28 cellular contexts compared by ENCODE assay signal in genomic region chr18:75376004-75376403, GRCh38. TPM values are rescaled to one million over a fixed set of nuclear protein-coding genes. Genes with fewer than 3 reads are reported as not detected.
DNase-seq lines count a peak whose midpoint lies in the region; ATAC-seq and TF ChIP-seq lines count a peak whose summit lies in the region.
"Had no signal": no experiment of that assay in that cellular context is flagged by ENCODE, and none has a peak within 500 bp of the region (broad histone marks: within the 10 kb centered on the region; RNA-seq: fewer than 3 reads in every experiment).

No MANE protein-coding gene starts in this region.

- BruUV-seq in MCF 10A (replicated peaks; lab: Mats Ljungman, UMichigan) (no TSS peak), mammary epithelial cell (replicated peaks; lab: Mats Ljungman, UMichigan) (no TSS peak), Calu3 (replicated peaks; lab: Mats Ljungman, UMichigan) (no TSS peak)

- no peaks in the 10 kb centered on the region for H3K27me3 Mint-ChIP-seq in MCF 10A (ENCODE audit: insufficient read depth, unreplicated experiment)
- peaks cover 65% of the 10 kb centered on the region for H3K27me3 Mint-ChIP-seq in T-helper 17 cell
- H3K27me3 Mint-ChIP-seq in Calu3 (ENCODE audit: unreplicated experiment), result peaks cover 13% of the 10 kb centered on the region
- H3K27me3 Mint-ChIP-seq: activated CD4-positive, alpha-beta memory T cell treated with anti-CD3 and anti-CD28 coated beads, Interleukin-2, amount 10 ng/mL, durations not matched to agents 7 days and 5 days had no signal

- H3K9me3 ChIP-seq in mammary epithelial cell (replicated peaks; ENCODE audit: insufficient read depth, low read length) (no peaks in the 10 kb centered on the region), T-helper 17 cell (ENCODE audit: control insufficient read depth, low read length, poor library complexity, severe bottlenecking) (no peaks in the 10 kb centered on the region)
- H3K9me3 ChIP-seq: SK-N-SH, thyroid gland had no signal

- no peaks in the 10 kb centered on the region for H3K9me3 Mint-ChIP-seq in MCF 10A (ENCODE audit: unreplicated experiment)
- no peaks in the 10 kb centered on the region for H3K9me3 Mint-ChIP-seq in stimulated activated effector memory CD8-positive, alpha-beta T cell treated with anti-CD3 and anti-CD28 coated beads, Interleukin-12 subunit alpha, Interleukin-12 subunit beta, amount 100 ng/mL, for 72 hours
- peaks cover 5% of the 10 kb centered on the region for H3K9me3 Mint-ChIP-seq in Calu3 (ENCODE audit: low read depth, unreplicated experiment)
- H3K9me3 Mint-ChIP-seq: activated B cell treated with CpG ODN at 0.5 μM for 24 hours; activated CD4-positive, alpha-beta memory T cell treated with anti-CD3 and anti-CD28 coated beads, Interleukin-2, amount 10 ng/mL, durations not matched to agents 7 days and 5 days; central memory CD8-positive, alpha-beta T cell; stimulated activated naive CD8-positive, alpha-beta T cell treated with anti-CD3 and anti-CD28 coated beads, Interleukin-15, Interleukin-2, amounts not matched to agents 100 ng/mL and 50 ng/mL, for 24 hours; T-helper 2 cell treated with Interferon-gamma antibody and Interleukin-4, amounts not matched to agents 5 μg/mL and 100 μg/mL, for 36 hours had no signal

- in situ Hi-C loops in mammary epithelial cell (cut with MboI; ENCODE audit: low sequenced_read_pairs in 2 of 2), result no loop called here

- H3K4me3 ChIP-seq in mammary epithelial cell (replicated peaks in 1 of 3; ENCODE audit: insufficient read depth in 1 of 3, low read depth in 2 of 3, low read length in 3 of 3) (no peak overlapping the region), LNCaP clone FGC (ENCODE audit: low read depth, low read length) (no peak overlapping the region)
- H3K4me3 ChIP-seq: BLaER1 treated with 17β-estradiol and CSF1 and Interleukin-3, amounts not matched to agents 10 nM and 100 nM; lung; thyroid gland had no signal

- peaks cover 1% of the 10 kb centered on the region for H3K27me3 ChIP-seq in mammary epithelial cell (ENCODE audit: insufficient read depth, low read length)
- H3K27me3 ChIP-seq: BLaER1 treated with 17β-estradiol and CSF1 and Interleukin-3, amounts not matched to agents 10 nM and 100 nM; thyroid gland had no signal

- H3K4me2 ChIP-seq in mammary epithelial cell (ENCODE audit: insufficient read depth, low read depth, low read length), result no peak overlapping the region
- H3K4me2 ChIP-seq: BLaER1 treated with 17β-estradiol and CSF1 and Interleukin-3, amounts not matched to agents 10 nM and 100 nM; SK-N-SH had no signal

- no peak for ATAC-seq in T-helper 17 cell
- ATAC-seq in stimulated activated effector memory CD8-positive, alpha-beta T cell treated with anti-CD3 and anti-CD28 coated beads, Interleukin-12 subunit alpha, Interleukin-12 subunit beta, amount 100 ng/mL, for 72 hours, result peak; percentile 57
- ATAC-seq in GM21515 (IDR thresholded peaks at IDR 0.05; ENCODE audit: unreplicated experiment), result no peak
- no peak for ATAC-seq in GM21390 (IDR thresholded peaks at IDR 0.05; ENCODE audit: unreplicated experiment)
- ATAC-seq: right cardiac atrium had no signal

- H3K4me1 Mint-ChIP-seq in MCF 10A (ENCODE audit: insufficient read depth, unreplicated experiment), result peaks cover 6% of the 10 kb centered on the region
- no peaks in the 10 kb centered on the region for H3K4me1 Mint-ChIP-seq in T-helper 17 cell
- H3K4me1 Mint-ChIP-seq in stimulated activated effector memory CD8-positive, alpha-beta T cell treated with anti-CD3 and anti-CD28 coated beads, Interleukin-12 subunit alpha, Interleukin-12 subunit beta, amount 100 ng/mL, for 72 hours, result peaks cover 4% of the 10 kb centered on the region
- H3K4me1 Mint-ChIP-seq in Calu3 (ENCODE audit: low read depth, unreplicated experiment), result no peaks in the 10 kb centered on the region
- H3K4me1 Mint-ChIP-seq: activated B cell treated with CpG ODN at 0.5 μM for 24 hours; activated CD4-positive, alpha-beta memory T cell treated with anti-CD3 and anti-CD28 coated beads, Interleukin-2, amount 10 ng/mL, durations not matched to agents 7 days and 5 days; central memory CD8-positive, alpha-beta T cell had no signal

- no peak overlapping the region for H3K9ac ChIP-seq in mammary epithelial cell (ENCODE audit: insufficient read depth, low read length)
- H3K9ac ChIP-seq: BLaER1 treated with 17β-estradiol and CSF1 and Interleukin-3, amounts not matched to agents 10 nM and 100 nM; SK-N-SH had no signal

- CTCF ChIA-PET in MCF 10A (lab: Yijun Ruan, JAX), result no interaction called here
- CTCF ChIA-PET in mammary epithelial cell (lab: Charles Lee; ENCODE audit: low non-redundant PET), result no interaction called here
- CTCF ChIA-PET in Calu3 (lab: Charles Lee), result no interaction called here

- DNase-seq in MCF 10A (ENCODE audit: unreplicated experiment) (peak; percentile 19), mammary epithelial cell (no peak), LNCaP clone FGC (ENCODE audit: low read depth) (peak; percentile 59), T-helper 17 cell (no peak), Calu3 (no peak)
- DNase-seq in stimulated activated effector memory CD8-positive, alpha-beta T cell treated with anti-CD3 and anti-CD28 coated beads, Interleukin-12 subunit alpha, Interleukin-12 subunit beta, amount 100 ng/mL, for 72 hours (ENCODE audit: low spot score in 2 of 2), result no peak
- DNase-seq: activated B cell treated with CpG ODN at 0.5 μM for 24 hours; activated CD4-positive, alpha-beta memory T cell treated with anti-CD3 and anti-CD28 coated beads, Interleukin-2, amount 10 ng/mL, durations not matched to agents 7 days and 5 days; activated gamma-delta T cell; glutamatergic neuron; kidney; NCI-H1105 treated with DMSO at 0.1 percent for 48 hours; NCI-H524 treated with DMSO at 0.1 percent for 48 hours; right cardiac atrium; RPMI8226; SK-N-SH; stimulated activated CD4-positive, alpha-beta T cell treated with anti-CD3 and anti-CD28 coated beads, Interleukin-4, amount 100 ng/mL, for 4 hours; thyroid gland had no signal

- H3K4me3 Mint-ChIP-seq in MCF 10A (ENCODE audit: unreplicated experiment) (no peak overlapping the region), T-helper 17 cell (peak overlapping the region; percentile 19), Calu3 (ENCODE audit: low read depth, unreplicated experiment) (no peak overlapping the region)
- no peak overlapping the region for H3K4me3 Mint-ChIP-seq in stimulated activated effector memory CD8-positive, alpha-beta T cell treated with anti-CD3 and anti-CD28 coated beads, Interleukin-12 subunit alpha, Interleukin-12 subunit beta, amount 100 ng/mL, for 72 hours
- H3K4me3 Mint-ChIP-seq: activated B cell treated with CpG ODN at 0.5 μM for 24 hours; activated CD4-positive, alpha-beta memory T cell treated with anti-CD3 and anti-CD28 coated beads, Interleukin-2, amount 10 ng/mL, durations not matched to agents 7 days and 5 days; central memory CD8-positive, alpha-beta T cell; neural crest cell; stimulated activated naive CD8-positive, alpha-beta T cell treated with anti-CD3 and anti-CD28 coated beads, Interleukin-15, Interleukin-2, amounts not matched to agents 100 ng/mL and 50 ng/mL, for 24 hours; T-helper 2 cell treated with Interferon-gamma antibody and Interleukin-4, amounts not matched to agents 5 μg/mL and 100 μg/mL, for 36 hours had no signal

- TF ChIP-seq CTCF in MCF 10A (IDR thresholded peaks at IDR 0.05; ENCODE audit: unreplicated experiment) (no peak), mammary epithelial cell (conservative IDR thresholded peaks at IDR 0.05 in 1 of 2, IDR thresholded peaks at IDR 0.05 in 1 of 2; ENCODE audit: extremely low read depth in 1 of 2, insufficient read depth in 1 of 2, low read depth in 1 of 2, low read length in 2 of 2) (no peak), LNCaP clone FGC (IDR thresholded peaks at IDR 0.05; ENCODE audit: control insufficient read depth, extremely low read depth, insufficient read depth) (no peak), Calu3 (IDR thresholded peaks at IDR 0.05; ENCODE audit: unreplicated experiment) (no peak)

- intact Hi-C loops in MCF 10A (cut with micrococcal nuclease) (no loop called here), mammary epithelial cell (cut with micrococcal nuclease) (no loop called here), Calu3 (cut with micrococcal nuclease; ENCODE audit: unreplicated experiment) (no loop called here)

- H3K36me3 Mint-ChIP-seq in MCF 10A (ENCODE audit: insufficient read depth, unreplicated experiment), result no peaks in the 10 kb centered on the region
- H3K36me3 Mint-ChIP-seq in T-helper 17 cell (ENCODE audit: low read depth), result peaks cover 2% of the 10 kb centered on the region
- H3K36me3 Mint-ChIP-seq in stimulated activated effector memory CD8-positive, alpha-beta T cell treated with anti-CD3 and anti-CD28 coated beads, Interleukin-12 subunit alpha, Interleukin-12 subunit beta, amount 100 ng/mL, for 72 hours, result no peaks in the 10 kb centered on the region
- no peaks in the 10 kb centered on the region for H3K36me3 Mint-ChIP-seq in Calu3 (ENCODE audit: insufficient read depth, unreplicated experiment)

- no peaks in the 10 kb centered on the region for H4K20me1 ChIP-seq in mammary epithelial cell (ENCODE audit: insufficient read depth, low read length)
- H4K20me1 ChIP-seq: BLaER1 treated with 17β-estradiol and CSF1 and Interleukin-3, amounts not matched to agents 10 nM and 100 nM had no signal

- dilution Hi-C loops in mammary epithelial cell (cut with HindIII; ENCODE audit: low sequenced_read_pairs), result loop anchor here (5.0 kb wide), 1 partner anchor 101 kb away; no protein-coding TSS in a partner anchor

- POLR2A ChIA-PET in MCF 10A (lab: Yijun Ruan, JAX), result no interaction called here

- H3K27ac ChIP-seq in mammary epithelial cell (ENCODE audit: insufficient read depth, low read depth, low read length), result no peak overlapping the region
- H3K27ac ChIP-seq: BLaER1 treated with 17β-estradiol and CSF1 and Interleukin-3, amounts not matched to agents 10 nM and 100 nM; thyroid gland had no signal

- H3K36me3 ChIP-seq in mammary epithelial cell (ENCODE audit: insufficient read depth, low read length), result no peaks in the 10 kb centered on the region
- H3K36me3 ChIP-seq: BLaER1 treated with 17β-estradiol and CSF1 and Interleukin-3, amounts not matched to agents 10 nM and 100 nM; thyroid gland had no signal

- no peak overlapping the region for H3K27ac Mint-ChIP-seq in MCF 10A (ENCODE audit: low read depth, unreplicated experiment)
- no peak overlapping the region for H3K27ac Mint-ChIP-seq in T-helper 17 cell
- H3K27ac Mint-ChIP-seq in stimulated activated effector memory CD8-positive, alpha-beta T cell treated with anti-CD3 and anti-CD28 coated beads, Interleukin-12 subunit alpha, Interleukin-12 subunit beta, amount 100 ng/mL, for 72 hours, result no peak overlapping the region
- H3K27ac Mint-ChIP-seq in Calu3 (ENCODE audit: unreplicated experiment), result no peak overlapping the region
- H3K27ac Mint-ChIP-seq: activated B cell treated with CpG ODN at 0.5 μM for 24 hours; activated CD4-positive, alpha-beta memory T cell treated with anti-CD3 and anti-CD28 coated beads, Interleukin-2, amount 10 ng/mL, durations not matched to agents 7 days and 5 days; stimulated activated naive CD8-positive, alpha-beta T cell treated with anti-CD3 and anti-CD28 coated beads, Interleukin-15, Interleukin-2, amounts not matched to agents 100 ng/mL and 50 ng/mL, for 24 hours; T-helper 2 cell treated with Interferon-gamma antibody and Interleukin-4, amounts not matched to agents 5 μg/mL and 100 μg/mL, for 36 hours had no signal

- H3K79me2 ChIP-seq in mammary epithelial cell (ENCODE audit: insufficient read depth, low read length), result no peaks in the 10 kb centered on the region

- no peak overlapping the region for H2AFZ ChIP-seq in mammary epithelial cell (ENCODE audit: low read depth, low read length)

- WGBS in mammary epithelial cell (ENCODE audit: low coverage, missing lambda C conversion rate), result 62% methylated on average over 3 of the region's 3 CpGs

- no peaks in the 10 kb centered on the region for H3K4me1 ChIP-seq in mammary epithelial cell (ENCODE audit: insufficient read depth, low read length)
- H3K4me1 ChIP-seq: BLaER1 treated with 17β-estradiol and CSF1 and Interleukin-3, amounts not matched to agents 10 nM and 100 nM; thyroid gland had no signal

RNA-seq across cellular contexts. Expression of gene SMIM21, which starts 51.5 kb away (rescaled TPM):
- not detected in 2 replicates for total RNA-seq in MCF 10A (2022)
- total RNA-seq in mammary epithelial cell, result not detected
- polyA plus RNA-seq in mammary epithelial cell, result not detected
- polyA minus RNA-seq in mammary epithelial cell, result not detected
- not detected for total RNA-seq in T-helper 17 cell
- total RNA-seq in Calu3 (2022), result not detected in 2 replicates
- total RNA-seq: activated B cell treated with CpG ODN at 0.5 μM for 24 hours; activated CD4-positive, alpha-beta memory T cell treated with anti-CD3 and anti-CD28 coated beads, Interleukin-2, amount 10 ng/mL, durations not matched to agents 7 days and 5 days; dermis microvascular lymphatic vessel endothelial cell; kidney; lung; neural crest cell; right cardiac atrium; thyroid gland had no signal
- polyA plus RNA-seq: AG04450, lung, right cardiac atrium, SK-N-SH had no signal

Comparison
In these comparisons a context has a peak if more than half of its experiments do, and no peak if none do; other contexts are left out.
1. DNase-seq: peak in MCF 10A (single experiment) and LNCaP clone FGC (single experiment); none in mammary epithelial cell (single experiment), T-helper 17 cell (0 of 3), stimulated activated effector memory CD8-positive, alpha-beta T cell treated with anti-CD3 and anti-CD28 coated beads, Interleukin-12 subunit alpha, Interleukin-12 subunit beta, amount 100 ng/mL, for 72 hours (0 of 2) and Calu3 (single experiment).